In genomic region chr6:72938104-72938503, GRCh38 we compare ENCODE assay signal across 21 cellular contexts.
"Had no signal": no experiment of that assay in that cellular context is flagged by ENCODE, and none has a peak within 500 bp of the region (broad histone marks: within the 10 kb centered on the region; RNA-seq: fewer than 3 reads in every experiment).

No MANE protein-coding gene starts in this region.

- H3K9ac ChIP-seq: SK-N-SH had no signal

- DNase-seq: KBM-7, MV-4-11, NCI-H1048, NCI-H1105, NCI-H1417, NCI-H1436 treated with DMSO at 0.1 percent for 48 hours, NCI-H1694, NCI-H187 treated with DMSO at 0.1 percent for 48 hours, NCI-H2081, NCI-H2107, NCI-H226, NCI-H446, NCI-H510A, NCI-H524 treated with DMSO at 0.1 percent for 48 hours, NCI-H69, NCI-H774, PC-3, SHP77, SK-N-SH had no signal

- H3K27ac ChIP-seq: RWPE1 had no signal

- H3K4me2 ChIP-seq: SK-N-SH had no signal

- H3K9me3 ChIP-seq: SK-N-SH had no signal

- ATAC-seq: Panc1, PC-3 had no signal
